ENCODE assay signal across 27 cellular contexts in genomic region chr14:100115236-100115635, GRCh38. TPM values are rescaled to one million over a fixed set of nuclear protein-coding genes. Genes with fewer than 3 reads are reported as not detected.
A peak's percentile ranks its signal among the peaks of the same experiment; 100 is the strongest.
DNase-seq lines count a peak whose midpoint lies in the region; ATAC-seq and TF ChIP-seq lines count a peak whose summit lies in the region.
"Had no signal": no experiment of that assay in that cellular context is flagged by ENCODE, and none has a peak within 500 bp of the region (broad histone marks: within the 10 kb centered on the region; RNA-seq: fewer than 3 reads in every experiment).

No MANE protein-coding gene starts in this region.

- CTCF ChIA-PET in activated CD4-positive, alpha-beta T cell treated with anti-CD3 and anti-CD28 coated beads for 36 hours (lab: Charles Lee), result interaction anchor here (0.5 to 3.0 kb wide), 13 partner anchors 9 to 880 kb away, joined by 3 to 13 read pairs (median 3); no protein-coding TSS in a partner anchor
- CTCF ChIA-PET in CD4-positive, alpha-beta memory T cell (lab: Charles Lee; ENCODE audit: partially characterized antibody), result interaction anchor here (1.1 to 49.4 kb wide), 3 partner anchors 38 to 78 kb away, joined by 3 to 1350 read pairs (median 129); partner anchors contain the start of gene EVL

- peaks cover 39% of the 10 kb centered on the region for H3K4me1 Mint-ChIP-seq in activated CD4-positive, alpha-beta T cell treated with anti-CD3 and anti-CD28 coated beads for 36 hours
- H3K4me1 Mint-ChIP-seq in CD4-positive, alpha-beta memory T cell, result peaks cover 19 to 42% (median 29%) of the 10 kb centered on the region in 4 donors
- H3K4me1 Mint-ChIP-seq in central memory CD8-positive, alpha-beta T cell, result peaks cover 64% of the 10 kb centered on the region
- peaks cover 59% of the 10 kb centered on the region for H3K4me1 Mint-ChIP-seq in nephron progenitor cell

- H3K4me3 Mint-ChIP-seq in activated CD4-positive, alpha-beta T cell treated with anti-CD3 and anti-CD28 coated beads for 36 hours, result no peak overlapping the region
- no peak overlapping the region for H3K4me3 Mint-ChIP-seq in CD4-positive, alpha-beta memory T cell
- no peak overlapping the region for H3K4me3 Mint-ChIP-seq in central memory CD8-positive, alpha-beta T cell
- H3K4me3 Mint-ChIP-seq in nephron progenitor cell, result no peak overlapping the region
- H3K4me3 Mint-ChIP-seq: stimulated activated naive CD8-positive, alpha-beta T cell treated with anti-CD3 and anti-CD28 coated beads, Interleukin-15, amount 100 ng/mL, for 72 hours had no signal

- peaks cover 22% of the 10 kb centered on the region for H3K36me3 Mint-ChIP-seq in activated CD4-positive, alpha-beta T cell treated with anti-CD3 and anti-CD28 coated beads for 36 hours (ENCODE audit: low read depth)
- peaks cover 42 to 85% of the 10 kb centered on the region in 2 donors for H3K36me3 Mint-ChIP-seq in CD4-positive, alpha-beta memory T cell
- H3K36me3 Mint-ChIP-seq in central memory CD8-positive, alpha-beta T cell (ENCODE audit: insufficient read depth), result peaks cover 39% of the 10 kb centered on the region
- peaks cover 12% of the 10 kb centered on the region for H3K36me3 Mint-ChIP-seq in nephron progenitor cell (ENCODE audit: low read depth)

- H3K27ac ChIP-seq in CD4-positive, alpha-beta memory T cell (ENCODE audit: low read depth, low read length), result peak overlapping the region; percentile 19
- H3K27ac ChIP-seq: 22Rv1, ascending aorta, esophagus squamous epithelium, gastrocnemius medialis, RWPE1 had no signal

- no peak for TF ChIP-seq CTCF in nephron progenitor cell (IDR thresholded peaks at IDR 0.05)

- POLR2A ChIA-PET in activated CD4-positive, alpha-beta T cell treated with anti-CD3 and anti-CD28 coated beads for 36 hours (lab: Charles Lee), result no interaction called here
- POLR2A ChIA-PET in CD4-positive, alpha-beta memory T cell (lab: Charles Lee; ENCODE audit: partially characterized antibody), result interaction anchor here (0.6 to 34.5 kb wide), 4 partner anchors 9 to 49 kb away, joined by 3 to 941 read pairs (median 3); partner anchors contain the start of gene EVL

- no peaks in the 10 kb centered on the region for H3K27me3 ChIP-seq in CD4-positive, alpha-beta memory T cell (ENCODE audit: insufficient read depth, low read length)
- H3K27me3 ChIP-seq: ascending aorta, esophagus squamous epithelium, gastrocnemius medialis had no signal

- DNase-seq in activated CD4-positive, alpha-beta T cell treated with anti-CD3 and anti-CD28 coated beads for 36 hours, result no peak
- DNase-seq in activated CD4-positive, alpha-beta T cell treated with anti-CD3 and anti-CD28 coated beads, Interleukin-2, amount 50 U/mL, for 1 hour, result no peak
- no peak for DNase-seq in CD4-positive, alpha-beta memory T cell
- no peak for DNase-seq in central memory CD8-positive, alpha-beta T cell (ENCODE audit: low spot score in 2 of 2)
- DNase-seq in nephron progenitor cell (no peak), KBM-7 (no peak)
- DNase-seq: activated CD4-positive, CD25-positive, alpha-beta regulatory T cell treated with anti-CD3 and anti-CD28 coated beads, Interleukin-2, amount 50 U/mL, for 72 hours; activated gamma-delta T cell; AML-193; DMS79; effector memory CD4-positive, alpha-beta T cell; esophagus squamous epithelium; gastrocnemius medialis; HCEC 1CT; MM.1S; NCI-H146; NCI-H2171; NCI-H526 treated with DMSO at 0.1 percent for 48 hours; stimulated activated CD4-positive, alpha-beta T cell treated with anti-CD3 and anti-CD28 coated beads, Interleukin-2, amount 100 ng/mL, for 48 hours; stimulated activated naive CD8-positive, alpha-beta T cell treated with anti-CD3 and anti-CD28 coated beads, Interleukin-15, amount 100 ng/mL, for 72 hours; trophoblast cell had no signal

- intact Hi-C loops in activated CD4-positive, alpha-beta T cell treated with anti-CD3 and anti-CD28 coated beads for 36 hours (cut with DNase I, micrococcal nuclease), result no loop called here
- intact Hi-C loops in CD4-positive, alpha-beta memory T cell (cut with micrococcal nuclease), result no loop called here

- H3K4me1 ChIP-seq in CD4-positive, alpha-beta memory T cell (ENCODE audit: insufficient read depth, low read length), result peaks cover 24% of the 10 kb centered on the region
- H3K4me1 ChIP-seq: gastrocnemius medialis had no signal

- no peaks in the 10 kb centered on the region for H3K9me3 Mint-ChIP-seq in activated CD4-positive, alpha-beta T cell treated with anti-CD3 and anti-CD28 coated beads for 36 hours (ENCODE audit: low read depth)
- H3K9me3 Mint-ChIP-seq in CD4-positive, alpha-beta memory T cell, result no peaks in the 10 kb centered on the region
- H3K9me3 Mint-ChIP-seq in central memory CD8-positive, alpha-beta T cell, result no peaks in the 10 kb centered on the region
- no peaks in the 10 kb centered on the region for H3K9me3 Mint-ChIP-seq in nephron progenitor cell
- H3K9me3 Mint-ChIP-seq: stimulated activated naive CD8-positive, alpha-beta T cell treated with anti-CD3 and anti-CD28 coated beads, Interleukin-15, amount 100 ng/mL, for 72 hours had no signal

- H3K4me3 ChIP-seq in CD4-positive, alpha-beta memory T cell (ENCODE audit: low read length in 2 of 2), result no peak overlapping the region
- H3K4me3 ChIP-seq: ascending aorta, esophagus squamous epithelium, gastrocnemius medialis, smooth muscle cell had no signal

- H3K27me3 Mint-ChIP-seq in activated CD4-positive, alpha-beta T cell treated with anti-CD3 and anti-CD28 coated beads for 36 hours, result no peaks in the 10 kb centered on the region
- H3K27me3 Mint-ChIP-seq in CD4-positive, alpha-beta memory T cell, result no peaks in the 10 kb centered on the region
- H3K27me3 Mint-ChIP-seq in central memory CD8-positive, alpha-beta T cell, result no peaks in the 10 kb centered on the region
- no peaks in the 10 kb centered on the region for H3K27me3 Mint-ChIP-seq in nephron progenitor cell (ENCODE audit: low read depth, poor library complexity)
- H3K27me3 Mint-ChIP-seq: stimulated activated naive CD8-positive, alpha-beta T cell treated with anti-CD3 and anti-CD28 coated beads, Interleukin-15, amount 100 ng/mL, for 72 hours had no signal

- H3K9me3 ChIP-seq in CD4-positive, alpha-beta memory T cell (ENCODE audit: control insufficient read depth in 1 of 2, low read length in 2 of 2), result no peaks in the 10 kb centered on the region
- H3K9me3 ChIP-seq: ascending aorta, esophagus squamous epithelium, gastrocnemius medialis had no signal

- H3K27ac Mint-ChIP-seq in activated CD4-positive, alpha-beta T cell treated with anti-CD3 and anti-CD28 coated beads for 36 hours, result peak overlapping the region; percentile 29
- H3K27ac Mint-ChIP-seq in CD4-positive, alpha-beta memory T cell, result peak overlapping the region in 4 of 7 donors; percentile 29 to 77 (median 57)
- H3K27ac Mint-ChIP-seq in central memory CD8-positive, alpha-beta T cell (ENCODE audit: low read depth), result peak overlapping the region; percentile 55
- peak overlapping the region; percentile 75 for H3K27ac Mint-ChIP-seq in nephron progenitor cell

- peaks cover 96% of the 10 kb centered on the region for H3K36me3 ChIP-seq in CD4-positive, alpha-beta memory T cell (ENCODE audit: insufficient read depth, low read length)
- H3K36me3 ChIP-seq: ascending aorta, gastrocnemius medialis had no signal

- in situ Hi-C loops in KBM-7 (cut with MboI; ENCODE audit: low pct_unique_long_range_greater_than_20kb, low sequenced_read_pairs), result no loop called here

- ATAC-seq in activated CD4-positive, alpha-beta T cell treated with anti-CD3 and anti-CD28 coated beads for 36 hours, result no peak
- no peak for ATAC-seq in central memory CD8-positive, alpha-beta T cell (replicated peaks; ENCODE audit: extremely low read depth, poor library complexity, severe bottlenecking)
- ATAC-seq in HG02763 (IDR thresholded peaks at IDR 0.05; ENCODE audit: unreplicated experiment) (no peak), HG02678 (IDR thresholded peaks at IDR 0.05; ENCODE audit: unreplicated experiment) (no peak)
- ATAC-seq: gastrocnemius medialis; stimulated activated naive CD8-positive, alpha-beta T cell treated with anti-CD3 and anti-CD28 coated beads, Interleukin-15, amount 100 ng/mL, for 72 hours had no signal

RNA-seq across cellular contexts. Expression of gene DEGS2, which starts 44.2 kb away (rescaled TPM):
- 1 to 10 TPM; 2.6 to 2.8 TPM for total RNA-seq in activated CD4-positive, alpha-beta T cell treated with anti-CD3 and anti-CD28 coated beads for 36 hours
- under 1 TPM in 1 of 2 experiments, not detected in 1; 0.14 TPM for total RNA-seq in CD4-positive, alpha-beta memory T cell
- polyA plus RNA-seq in CD4-positive, alpha-beta memory T cell, result under 1 TPM in 1 of 2 donors, not detected in 1; 0.81 TPM

RNA-seq across cellular contexts. Expression of gene EVL, which starts 50.0 kb away (rescaled TPM):
- 100 to 1,000 TPM; 249 to 378 TPM for total RNA-seq in activated CD4-positive, alpha-beta T cell treated with anti-CD3 and anti-CD28 coated beads for 36 hours
- 1,000 to 10,000 TPM; 1,287 to 1,352 TPM for total RNA-seq in CD4-positive, alpha-beta memory T cell
- polyA plus RNA-seq in CD4-positive, alpha-beta memory T cell, result 100 to 1,000 TPM in 1 of 2 donors, 10 to 100 TPM in 1; 81.8 to 147 TPM
